Comparison of ENCODE assay signal across 8 cellular contexts in the genomic region with DNA sequence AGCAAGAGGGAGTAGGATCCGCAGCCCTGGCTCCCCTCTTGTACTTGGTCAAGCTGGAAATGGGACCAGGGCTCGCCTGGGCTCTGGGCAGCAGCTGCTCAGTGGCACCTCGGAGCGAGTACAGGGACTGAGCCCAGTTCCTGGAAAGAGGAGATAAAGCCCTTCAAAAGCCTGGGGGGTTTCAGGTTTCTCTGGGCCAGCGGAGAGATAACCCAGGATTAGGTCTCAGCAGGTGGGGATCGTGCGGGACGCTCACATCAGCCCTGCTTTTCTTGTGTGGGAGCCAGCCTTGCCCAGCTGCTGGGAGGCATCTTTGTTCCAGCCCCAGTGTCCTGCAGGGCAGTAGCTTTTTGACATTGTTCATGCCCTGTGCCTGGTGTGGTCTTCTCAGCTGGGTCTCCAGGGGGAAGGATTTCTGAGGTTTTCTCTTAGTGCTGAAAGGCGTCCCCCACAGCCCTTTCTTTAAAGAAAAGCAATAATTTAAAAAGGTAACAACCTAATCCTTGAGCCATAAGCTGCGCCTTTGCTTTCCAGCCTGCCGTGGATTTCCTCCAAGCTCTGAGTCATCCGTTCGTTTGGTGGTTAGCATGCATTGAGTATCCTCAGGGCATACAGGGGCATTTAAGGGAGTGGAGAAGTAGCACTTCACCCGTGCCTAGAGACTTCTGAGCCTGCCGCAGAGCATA.
A peak's percentile ranks its signal among the peaks of the same experiment; 100 is the strongest.
DNase-seq lines count a peak whose midpoint lies in the region; ATAC-seq and TF ChIP-seq lines count a peak whose summit lies in the region.

No MANE protein-coding gene starts in this region.

- H3K4me3 ChIP-seq in NB4 (ENCODE audit: low read depth, low read length) (no peak overlapping the region), skeletal muscle cell (ENCODE audit: low read depth, low read length) (peak overlapping the region; percentile 48)

- TF ChIP-seq CTCF in NB4 (IDR thresholded peaks at IDR 0.05; ENCODE audit: low read depth, low read length): no peak

- peak; percentile 44 for DNase-seq in CD1c-positive myeloid dendritic cell (ENCODE audit: extremely low spot score)
- DNase-seq in NB4 (ENCODE audit: low read depth): peak; percentile 48
- peak in 30 of 58 donors; percentile 3 to 57 (median 25) for DNase-seq in anterior cingulate cortex (lab: John Stamatoyannopoulos, UW)
- peak; percentile 60 for DNase-seq in iPS DF 19.7 (ENCODE audit: low read depth, low spot score)
- peak; percentile 80 for DNase-seq in skeletal muscle cell (ENCODE audit: low read depth)
- DNase-seq in cerebellar cortex (ENCODE audit: low spot score): no peak

- ATAC-seq in HG03432 (IDR thresholded peaks at IDR 0.05; ENCODE audit: unreplicated experiment) (no peak), HG03039 (IDR thresholded peaks at IDR 0.05; ENCODE audit: unreplicated experiment) (no peak)

- no peak for TF ChIP-seq POLR2A in NB4 (IDR thresholded peaks at IDR 0.05; ENCODE audit: extremely low read depth, insufficient read length)
